Comparison of ENCODE assay signal across 8 cellular contexts in genomic region chr7:37354661-37355131, GRCh38.
DNase-seq lines count a peak whose midpoint lies in the region; ATAC-seq and TF ChIP-seq lines count a peak whose summit lies in the region.

No MANE protein-coding gene starts in this region.

- H3K27me3 Mint-ChIP-seq in endodermal cell (ENCODE audit: insufficient read depth) = no peaks in the 10 kb centered on the region
- no peaks in the 10 kb centered on the region for H3K27me3 Mint-ChIP-seq in naive thymus-derived CD4-positive, alpha-beta T cell

- H3K36me3 ChIP-seq in endodermal cell (ENCODE audit: control insufficient read depth, insufficient read depth, low read length) (peaks cover 26% of the 10 kb centered on the region), tibial nerve (no peaks in the 10 kb centered on the region)
- H3K36me3 ChIP-seq in naive thymus-derived CD4-positive, alpha-beta T cell (ENCODE audit: control insufficient read depth in 2 of 3, insufficient read depth in 3 of 3, low read length in 3 of 3) = no peaks in the 10 kb centered on the region

- intact Hi-C loops in naive thymus-derived CD4-positive, alpha-beta T cell (cut with micrococcal nuclease) = loop anchor here (5.0 to 10.0 kb wide), 6 partner anchors 148 to 990 kb away; partner anchors contain the start of gene ANLN (in 1 of the 2)

- 79 to 88% methylated on average over 8 to 11 of the region's 11 CpGs for WGBS in endodermal cell (ENCODE audit: insufficient coverage in 1 of 2, insufficient read length in 1 of 2), 2 experiments
- 14 to 23% methylated on average over 11 of the region's 11 CpGs for WGBS in tibial nerve, 2 donors

- H3K9me3 Mint-ChIP-seq in endodermal cell = no peaks in the 10 kb centered on the region
- H3K9me3 Mint-ChIP-seq in naive thymus-derived CD4-positive, alpha-beta T cell = peaks cover 0 to 2% (median 0%) of the 10 kb centered on the region in 11 donors

- peak overlapping the region; percentile 86 for H3K27ac Mint-ChIP-seq in endodermal cell
- H3K27ac Mint-ChIP-seq in naive thymus-derived CD4-positive, alpha-beta T cell = peak overlapping the region; percentile 86 to 97 (median 92)

- H3K4me3 Mint-ChIP-seq in endodermal cell = no peak overlapping the region
- H3K4me3 Mint-ChIP-seq in naive thymus-derived CD4-positive, alpha-beta T cell = peak overlapping the region; percentile 62 to 98 (median 92)

- H3K4me3 ChIP-seq in endodermal cell (ENCODE audit: low read length) = no peak overlapping the region
- no peak overlapping the region for H3K4me3 ChIP-seq in naive thymus-derived CD4-positive, alpha-beta T cell (ENCODE audit: low read length)
- no peak overlapping the region for H3K4me3 ChIP-seq in tibial nerve

- H3K27me3 ChIP-seq in endodermal cell (ENCODE audit: control insufficient read depth, insufficient read depth, low read length, poor library complexity, severe bottlenecking) (no peaks in the 10 kb centered on the region), tibial nerve (no peaks in the 10 kb centered on the region)
- no peaks in the 10 kb centered on the region for H3K27me3 ChIP-seq in naive thymus-derived CD4-positive, alpha-beta T cell (ENCODE audit: control insufficient read depth in 2 of 2, insufficient read depth in 2 of 2, low read length in 2 of 2)

- H3K9ac ChIP-seq in endodermal cell (ENCODE audit: extremely low read depth, low read length, poor library complexity, severe bottlenecking) = no peak overlapping the region

- CTCF ChIA-PET in naive thymus-derived CD4-positive, alpha-beta T cell (lab: Charles Lee) = interaction anchor here (0.9 to 5.5 kb wide), 7 partner anchors 8 to 121 kb away, joined by 3 to 43 read pairs (median 14); partner anchors contain the start of gene ELMO1

- H3K36me3 Mint-ChIP-seq in endodermal cell (ENCODE audit: low read depth) = peaks cover 28% of the 10 kb centered on the region
- peaks cover 0 to 6% (median 3%) of the 10 kb centered on the region in 5 donors for H3K36me3 Mint-ChIP-seq in naive thymus-derived CD4-positive, alpha-beta T cell

- peak; percentile 70 to 96 for TF ChIP-seq EP300 in tibial nerve (IDR thresholded peaks at IDR 0.05)

- peak overlapping the region; percentile 18 for H3K27ac ChIP-seq in endodermal cell (ENCODE audit: low read depth, low read length)
- H3K27ac ChIP-seq in naive thymus-derived CD4-positive, alpha-beta T cell (ENCODE audit: low read depth, low read length) = peak overlapping the region; percentile 75
- H3K27ac ChIP-seq in tibial nerve = peak overlapping the region; percentile 61 to 90 (median 80)

- H3K4me1 ChIP-seq in endodermal cell (ENCODE audit: control insufficient read depth, insufficient read depth, low read length) = peaks cover 12% of the 10 kb centered on the region
- H3K4me1 ChIP-seq in naive thymus-derived CD4-positive, alpha-beta T cell (ENCODE audit: control insufficient read depth in 2 of 2, insufficient read depth in 2 of 2, low read length in 2 of 2) = peaks cover 15 to 54% of the 10 kb centered on the region in 2 donors
- peaks cover 0 to 86% (median 24%) of the 10 kb centered on the region in 4 donors for H3K4me1 ChIP-seq in tibial nerve

- H3K4me1 Mint-ChIP-seq in endodermal cell = peaks cover 74% of the 10 kb centered on the region
- H3K4me1 Mint-ChIP-seq in naive thymus-derived CD4-positive, alpha-beta T cell = peaks cover 65 to 95% (median 93%) of the 10 kb centered on the region in 7 donors

- peak; percentile 55 for ATAC-seq in HG03060 (IDR thresholded peaks at IDR 0.05; ENCODE audit: low read depth, unreplicated experiment)
- peak; percentile 35 for ATAC-seq in naive thymus-derived CD4-positive, alpha-beta T cell

- POLR2A ChIA-PET in naive thymus-derived CD4-positive, alpha-beta T cell (lab: Charles Lee) = interaction anchor here (1.5 to 6.4 kb wide), 5 partner anchors 11 to 134 kb away, joined by 3 to 84 read pairs (median 8); partner anchors contain the start of gene ELMO1

- H3K9me3 ChIP-seq in endodermal cell (ENCODE audit: control insufficient read depth, low read length) (peaks cover 10% of the 10 kb centered on the region), tibial nerve (no peaks in the 10 kb centered on the region)
- H3K9me3 ChIP-seq in naive thymus-derived CD4-positive, alpha-beta T cell (ENCODE audit: control insufficient read depth in 2 of 3, low read length in 3 of 3) = no peaks in the 10 kb centered on the region

- TF ChIP-seq CTCF in endodermal cell (conservative IDR thresholded peaks at IDR 0.05) (no peak), tibial nerve (IDR thresholded peaks at IDR 0.05) (peak in 1 of 5 experiments; percentile 10)

- peak; percentile 87 for DNase-seq in CD1c-positive myeloid dendritic cell (ENCODE audit: extremely low spot score)
- peak; percentile 66 for DNase-seq in activated CD4-positive, alpha-beta T cell treated with anti-CD3 and anti-CD28 coated beads for 4 hours
- no peak for DNase-seq in endodermal cell
- peak in 4 of 9 donors; percentile 11 to 56 (median 32) for DNase-seq in naive thymus-derived CD4-positive, alpha-beta T cell
- DNase-seq in tibial nerve (ENCODE audit: low spot score in 2 of 2) = peak; percentile 73 to 89
- DNase-seq in NCI-H1105 (lab: John Stamatoyannopoulos, UW) = no peak
- DNase-seq in NCI-H446 (lab: John Stamatoyannopoulos, UW) = no peak

- TF ChIP-seq POLR2A in tibial nerve (IDR thresholded peaks at IDR 0.05) = no peak

Comparison
In these comparisons a context has a peak if more than half of its experiments do, and no peak if none do; other contexts are left out.
1. DNase-seq: peak in CD1c-positive myeloid dendritic cell (single experiment), activated CD4-positive, alpha-beta T cell treated with anti-CD3 and anti-CD28 coated beads for 4 hours (2 of 2) and tibial nerve (2 of 2); none in endodermal cell (single experiment), NCI-H1105 (single experiment) and NCI-H446 (0 of 2).
2. H3K27ac ChIP-seq: peak in every context shown above with its lines; median percentile 80 in tibial nerve; 75 in naive thymus-derived CD4-positive, alpha-beta T cell; 18 in endodermal cell.